1 cellular context compared by ENCODE assay signal in the genomic region with DNA sequence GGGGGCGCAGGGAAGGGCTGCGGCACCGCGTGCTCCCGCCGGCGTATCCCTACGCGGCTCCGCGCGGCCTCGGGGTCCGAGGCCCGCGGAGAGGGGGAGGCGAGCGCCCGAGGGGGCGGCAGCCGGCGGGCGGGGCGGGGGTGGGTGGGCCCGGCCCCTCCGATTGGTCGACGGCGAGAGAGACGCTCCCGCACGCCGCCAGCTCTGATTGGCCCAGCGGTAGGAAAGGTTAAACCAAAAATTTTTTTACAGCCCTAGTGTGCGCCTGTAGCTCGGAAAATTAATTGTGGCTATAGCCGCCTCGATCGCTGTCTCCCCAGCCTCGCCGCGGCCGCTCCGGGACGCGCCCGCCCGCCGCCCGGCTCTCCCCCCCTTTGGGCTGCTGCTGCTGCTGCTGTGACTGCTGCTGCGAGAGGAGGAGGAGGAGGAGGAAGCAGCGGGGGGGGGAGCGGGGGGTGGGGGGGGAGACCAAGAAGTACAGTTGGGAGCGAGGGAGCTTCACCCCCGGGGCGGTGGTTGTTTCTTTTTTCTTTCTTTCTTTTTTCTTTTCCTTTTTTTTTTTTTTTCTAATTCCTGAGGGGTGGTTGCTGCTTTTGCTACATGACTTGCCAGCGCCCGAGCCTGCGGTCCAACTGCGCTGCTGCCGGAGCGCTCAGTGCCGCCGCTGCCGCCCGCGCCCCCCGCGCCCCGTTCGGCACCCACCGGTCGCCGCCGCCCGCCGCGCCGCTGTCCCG.
TF ChIP-seq lines count a peak whose summit lies in the region.

TSS of gene FOXG1 (plus strand) at position 283 of the 734 bp plus-strand sequence. CDS start 493 bp downstream, outside the sequence.

TF ChIP-seq in SK-N-SH, 30 proteins besides CTCF, POLR2A, EP300 and RAD21 (continued from another document):
- TF ChIP-seq, protein P1, sequence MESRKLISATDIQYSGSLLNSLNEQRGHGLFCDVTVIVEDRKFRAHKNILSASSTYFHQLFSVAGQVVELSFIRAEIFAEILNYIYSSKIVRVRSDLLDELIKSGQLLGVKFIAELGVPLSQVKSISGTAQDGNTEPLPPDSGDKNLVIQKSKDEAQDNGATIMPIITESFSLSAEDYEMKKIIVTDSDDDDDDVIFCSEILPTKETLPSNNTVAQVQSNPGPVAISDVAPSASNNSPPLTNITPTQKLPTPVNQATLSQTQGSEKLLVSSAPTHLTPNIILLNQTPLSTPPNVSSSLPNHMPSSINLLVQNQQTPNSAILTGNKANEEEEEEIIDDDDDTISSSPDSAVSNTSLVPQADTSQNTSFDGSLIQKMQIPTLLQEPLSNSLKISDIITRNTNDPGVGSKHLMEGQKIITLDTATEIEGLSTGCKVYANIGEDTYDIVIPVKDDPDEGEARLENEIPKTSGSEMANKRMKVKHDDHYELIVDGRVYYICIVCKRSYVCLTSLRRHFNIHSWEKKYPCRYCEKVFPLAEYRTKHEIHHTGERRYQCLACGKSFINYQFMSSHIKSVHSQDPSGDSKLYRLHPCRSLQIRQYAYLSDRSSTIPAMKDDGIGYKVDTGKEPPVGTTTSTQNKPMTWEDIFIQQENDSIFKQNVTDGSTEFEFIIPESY (IDR thresholded peaks at IDR 0.05; ENCODE audit: borderline replicate concordance, low read depth), result no peak
- TF ChIP-seq EZH2phosphoT487 (IDR thresholded peaks at IDR 0.05; ENCODE audit: borderline replicate concordance, low read depth) (no peak), SMC3 (IDR thresholded peaks at IDR 0.05; ENCODE audit: low read depth, low read length) (no peak), RCOR1 (IDR thresholded peaks at IDR 0.05; ENCODE audit: low read length) (no peak), MEF2A (IDR thresholded peaks at IDR 0.05; ENCODE audit: borderline replicate concordance, low read depth) (no peak), TEAD4 (IDR thresholded peaks at IDR 0.05; ENCODE audit: borderline replicate concordance, insufficient read depth) (no peak), POLR2AphosphoS5 (IDR thresholded peaks at IDR 0.05; ENCODE audit: low read depth, low read length) (no peak)
- TF ChIP-seq, protein P2, sequence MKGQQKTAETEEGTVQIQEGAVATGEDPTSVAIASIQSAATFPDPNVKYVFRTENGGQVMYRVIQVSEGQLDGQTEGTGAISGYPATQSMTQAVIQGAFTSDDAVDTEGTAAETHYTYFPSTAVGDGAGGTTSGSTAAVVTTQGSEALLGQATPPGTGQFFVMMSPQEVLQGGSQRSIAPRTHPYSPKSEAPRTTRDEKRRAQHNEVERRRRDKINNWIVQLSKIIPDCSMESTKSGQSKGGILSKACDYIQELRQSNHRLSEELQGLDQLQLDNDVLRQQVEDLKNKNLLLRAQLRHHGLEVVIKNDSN (IDR thresholded peaks at IDR 0.05; ENCODE audit: borderline replicate concordance, low read depth), result no peak
